In genomic region chr15:57213783-57214366, GRCh38 we compare ENCODE assay signal across 8 cellular contexts.
A peak's percentile ranks its signal among the peaks of the same experiment; 100 is the strongest.
DNase-seq lines count a peak whose midpoint lies in the region; ATAC-seq and TF ChIP-seq lines count a peak whose summit lies in the region.

No MANE protein-coding gene starts in this region.

- H3K9me3 ChIP-seq in HUES48 (ENCODE audit: control insufficient read depth, insufficient read depth, low read length) (no peaks in the 10 kb centered on the region), RWPE2 (ENCODE audit: severe bottlenecking) (no peaks in the 10 kb centered on the region)

- H3K9me3 Mint-ChIP-seq in activated T-cell treated with anti-CD3 and anti-CD28 coated beads, Interleukin-2, amount 50 U/mL, for 24 hours, result no peaks in the 10 kb centered on the region

- H3K36me3 ChIP-seq in HUES48 (ENCODE audit: control insufficient read depth, insufficient read depth, low read length) (no peaks in the 10 kb centered on the region), RWPE2 (ENCODE audit: low read depth) (no peaks in the 10 kb centered on the region)

- no peaks in the 10 kb centered on the region for H3K27me3 ChIP-seq in HUES48 (ENCODE audit: control insufficient read depth, insufficient read depth, low read length)
- no peaks in the 10 kb centered on the region for H3K27me3 ChIP-seq in RWPE2 (ENCODE audit: insufficient read depth, poor library complexity, severe bottlenecking)

- peak; percentile 94 for TF ChIP-seq CTCF in RWPE2 (IDR thresholded peaks at IDR 0.05; ENCODE audit: poor library complexity, severe bottlenecking)
- TF ChIP-seq CTCF in foreskin fibroblast (IDR thresholded peaks at IDR 0.05; ENCODE audit: low read depth, low read length), result peak; percentile 43

- H3K4me1 ChIP-seq in HUES48 (ENCODE audit: control insufficient read depth, insufficient read depth, low read length) (peaks cover 34% of the 10 kb centered on the region), RWPE2 (ENCODE audit: insufficient read depth, poor library complexity, severe bottlenecking) (peaks cover 17% of the 10 kb centered on the region)

- peaks cover 24% of the 10 kb centered on the region for H3K4me1 Mint-ChIP-seq in activated T-cell treated with anti-CD3 and anti-CD28 coated beads, Interleukin-2, amount 50 U/mL, for 24 hours (ENCODE audit: low read depth)

- no peak overlapping the region for H3K9ac ChIP-seq in HUES48 (ENCODE audit: low read depth, low read length)

- no peaks in the 10 kb centered on the region for H3K27me3 Mint-ChIP-seq in activated T-cell treated with anti-CD3 and anti-CD28 coated beads, Interleukin-2, amount 50 U/mL, for 24 hours

- ATAC-seq in RWPE2 (ENCODE audit: low read depth), result peak; percentile 67; the same call in 2 of the 3 replicates
- no peak for ATAC-seq in GM21576 (IDR thresholded peaks at IDR 0.05; ENCODE audit: unreplicated experiment)

- no peak overlapping the region for H3K27ac Mint-ChIP-seq in activated T-cell treated with anti-CD3 and anti-CD28 coated beads, Interleukin-2, amount 50 U/mL, for 24 hours

- H3K4me3 ChIP-seq in HUES48 (ENCODE audit: low read depth, low read length), result no peak overlapping the region
- H3K4me3 ChIP-seq in RWPE2 (ENCODE audit: severe bottlenecking), result no peak overlapping the region
- no peak overlapping the region for H3K4me3 ChIP-seq in foreskin fibroblast (ENCODE audit: low read depth in 1 of 2, low read length in 2 of 2)

- H3K27ac ChIP-seq in HUES48 (ENCODE audit: low read depth, low read length), result peak overlapping the region; percentile 8
- H3K27ac ChIP-seq in RWPE2 (ENCODE audit: poor library complexity, severe bottlenecking), result no peak overlapping the region

- no peak overlapping the region for H3K4me3 Mint-ChIP-seq in activated T-cell treated with anti-CD3 and anti-CD28 coated beads, Interleukin-2, amount 50 U/mL, for 24 hours

- peak; percentile 11 for DNase-seq in Daoy (ENCODE audit: low read depth)
- DNase-seq in RWPE2 (ENCODE audit: low spot score), result no peak
- peak; percentile 48 to 69 for DNase-seq in foreskin fibroblast
- DNase-seq in renal cortical epithelial cell (ENCODE audit: low read depth), result peak; percentile 93
- no peak for DNase-seq in activated T-cell treated with anti-CD3 and anti-CD28 coated beads, Interleukin-2, amount 50 U/mL, for 24 hours
- DNase-seq in activated CD4-positive, alpha-beta T cell treated with anti-CD3 and anti-CD28 coated beads, Interleukin-2, amount 50 U/mL, for 4 hours, result no peak

- H3K36me3 Mint-ChIP-seq in activated T-cell treated with anti-CD3 and anti-CD28 coated beads, Interleukin-2, amount 50 U/mL, for 24 hours (ENCODE audit: low read depth), result no peaks in the 10 kb centered on the region

Comparison
In these comparisons a context has a peak if more than half of its experiments do, and no peak if none do; other contexts are left out.
1. DNase-seq: peak in Daoy (single experiment), foreskin fibroblast (2 of 2) and renal cortical epithelial cell (single experiment); none in RWPE2 (single experiment), activated T-cell treated with anti-CD3 and anti-CD28 coated beads, Interleukin-2, amount 50 U/mL, for 24 hours (single experiment) and activated CD4-positive, alpha-beta T cell treated with anti-CD3 and anti-CD28 coated beads, Interleukin-2, amount 50 U/mL, for 4 hours (0 of 2).